1 cellular context compared by ENCODE assay signal in genomic region chr22:38700789-38701628, GRCh38.
TF ChIP-seq lines count a peak whose summit lies in the region.

Gene JOSD1, minus strand, starts transcription at chr22:38700943. Its CDS starts 956 bp downstream, at chr22:38699987.

TF ChIP-seq in HepG2, 621 proteins besides CTCF, POLR2A, EP300 and RAD21 (continued from another document and continues in another):
- TF ChIP-seq ZNF597 (CRISPR knock-in tag; IDR thresholded peaks at IDR 0.05) (0 out of 2 replicates have a peak, but pooled peaks have one; percentile 50), ZNF605 (CRISPR knock-in tag; IDR thresholded peaks at IDR 0.05) (peak; percentile 63), MBNL3 (CRISPR knock-in tag; conservative IDR thresholded peaks at IDR 0.05) (no peak), SPEN (CRISPR knock-in tag; IDR thresholded peaks at IDR 0.05; ENCODE audit: low read depth) (peak; percentile 87), KAT8 (CRISPR knock-in tag; IDR thresholded peaks at IDR 0.05) (peak; percentile 59; the same call in 1 of the 2 replicates), MEF2D (CRISPR knock-in tag; IDR thresholded peaks at IDR 0.05) (no peak), MLXIP (CRISPR knock-in tag; IDR thresholded peaks at IDR 0.05; ENCODE audit: borderline replicate concordance) (no peak), KDM5B (CRISPR knock-in tag; IDR thresholded peaks at IDR 0.05; ENCODE audit: borderline replicate concordance) (peak; percentile 94), ZNF556 (CRISPR knock-in tag; IDR thresholded peaks at IDR 0.05; ENCODE audit: borderline replicate concordance) (no peak), FOXK2 (IDR thresholded peaks at IDR 0.05) (no peak), TSC22D2 (CRISPR knock-in tag; IDR thresholded peaks at IDR 0.05; ENCODE audit: borderline replicate concordance) (no peak), ZUFSP (CRISPR knock-in tag; IDR thresholded peaks at IDR 0.05; ENCODE audit: borderline replicate concordance) (no peak), HIVEP1 (CRISPR knock-in tag; IDR thresholded peaks at IDR 0.05) (peak; percentile 6; the same call in 1 of the 2 replicates), NFAT5 (CRISPR knock-in tag; IDR thresholded peaks at IDR 0.05) (no peak), SP2 (CRISPR knock-in tag; IDR thresholded peaks at IDR 0.05) (peak; percentile 61), NFKB2 (CRISPR knock-in tag; IDR thresholded peaks at IDR 0.05; ENCODE audit: borderline replicate concordance) (peak; percentile 93; the same call in 1 of the 2 replicates), ASH2L (IDR thresholded peaks at IDR 0.05; ENCODE audit: insufficient read length, low read depth, low read length) (peak; percentile 62), JUNB (CRISPR knock-in tag; IDR thresholded peaks at IDR 0.05; ENCODE audit: borderline replicate concordance) (no peak), SNAI1 (CRISPR knock-in tag; IDR thresholded peaks at IDR 0.05; ENCODE audit: borderline replicate concordance) (no peak), MYPOP (CRISPR knock-in tag; IDR thresholded peaks at IDR 0.05) (peak; percentile 40; the same call in 1 of the 2 replicates), FOXP1 (IDR thresholded peaks at IDR 0.05) (no peak), FOXP1 (CRISPR knock-in tag; IDR thresholded peaks at IDR 0.05) (no peak), ZNF570 (CRISPR knock-in tag; IDR thresholded peaks at IDR 0.05; ENCODE audit: borderline replicate concordance) (no peak), NCOA5 (CRISPR knock-in tag; IDR thresholded peaks at IDR 0.05) (no peak), ZNF691 (CRISPR knock-in tag; IDR thresholded peaks at IDR 0.05; ENCODE audit: borderline replicate concordance, low read depth) (no peak), ZNF33A (CRISPR knock-in tag; IDR thresholded peaks at IDR 0.05; ENCODE audit: borderline replicate concordance) (no peak), THAP8 (CRISPR knock-in tag; IDR thresholded peaks at IDR 0.05; ENCODE audit: borderline replicate concordance) (no peak), ZNF451 (CRISPR knock-in tag; IDR thresholded peaks at IDR 0.05) (no peak; the same call in 1 of the 2 replicates), ZNF160 (CRISPR knock-in tag; IDR thresholded peaks at IDR 0.05) (peak; percentile 76; the same call in 1 of the 2 replicates), MXD1 (CRISPR knock-in tag; IDR thresholded peaks at IDR 0.05) (no peak; the same call in 1 of the 2 replicates), ZNF770 (CRISPR knock-in tag; IDR thresholded peaks at IDR 0.05) (no peak), TOE1 (CRISPR knock-in tag; IDR thresholded peaks at IDR 0.05) (0 out of 2 replicates have a peak, but pooled peaks have one; percentile 29), YEATS4 (CRISPR knock-in tag; IDR thresholded peaks at IDR 0.05; ENCODE audit: borderline replicate concordance) (peak; percentile 91), ZNF550 (CRISPR knock-in tag; IDR thresholded peaks at IDR 0.05; ENCODE audit: borderline replicate concordance) (no peak), ZNF629 (CRISPR knock-in tag; conservative IDR thresholded peaks at IDR 0.05) (peak; percentile 8; the same call in 1 of the 2 replicates), TAF15 (IDR thresholded peaks at IDR 0.05; ENCODE audit: low read depth, low read length, poor library complexity, severe bottlenecking) (no peak), RBAK (CRISPR knock-in tag; IDR thresholded peaks at IDR 0.05) (no peak), TBX2 (CRISPR knock-in tag; IDR thresholded peaks at IDR 0.05; ENCODE audit: borderline replicate concordance) (peak; percentile 75), DNMT3B (CRISPR knock-in tag; conservative IDR thresholded peaks at IDR 0.05) (no peak), ZNF143 (CRISPR knock-in tag; IDR thresholded peaks at IDR 0.05) (no peak), TEAD2 (CRISPR knock-in tag; IDR thresholded peaks at IDR 0.05) (no peak), MLX (CRISPR knock-in tag; IDR thresholded peaks at IDR 0.05) (0 out of 2 replicates have a peak, but pooled peaks have one; percentile 41), HMGXB4 (CRISPR knock-in tag; IDR thresholded peaks at IDR 0.05; ENCODE audit: borderline replicate concordance in 1 of 2, low read depth in 1 of 2) (peak; percentile 77 to 90)
